9 cellular contexts compared by ENCODE assay signal in the genomic region with DNA sequence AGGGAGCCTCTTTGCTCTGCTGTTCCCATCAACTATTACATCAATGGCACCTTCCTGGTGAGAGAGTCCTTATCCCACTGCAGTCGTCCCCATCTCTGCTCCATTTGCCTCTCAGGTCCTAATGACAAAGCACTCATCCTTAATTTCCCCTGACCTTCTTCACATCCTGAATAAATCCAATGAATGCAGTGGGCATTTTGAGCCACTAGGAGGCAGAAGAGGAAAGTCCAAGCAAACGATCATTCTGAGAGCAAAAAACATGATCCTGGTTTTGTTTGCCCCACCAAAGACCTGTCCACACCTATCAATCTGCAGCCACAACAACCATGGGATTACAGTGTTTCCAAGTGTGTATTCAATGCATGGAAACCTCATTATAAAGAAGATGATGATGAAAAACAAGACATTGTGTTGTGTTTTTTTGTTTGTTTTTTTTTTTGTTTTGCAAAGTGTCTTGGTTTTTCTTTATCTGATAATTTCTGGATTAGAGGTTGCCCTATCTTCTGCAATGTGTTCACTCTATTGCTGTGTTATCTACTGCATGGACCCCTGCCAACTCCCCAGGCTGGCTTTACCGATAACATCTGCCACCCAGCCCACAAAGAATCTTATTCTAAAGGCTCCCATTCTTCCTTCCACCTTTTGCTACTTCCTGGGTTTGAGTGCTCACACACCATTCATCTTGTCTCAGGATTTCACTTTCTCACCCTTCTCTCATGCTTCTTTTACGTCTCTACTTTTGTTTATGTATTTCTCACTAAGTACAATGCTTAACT.
DNase-seq lines count a peak whose midpoint lies in the region; ATAC-seq, FAIRE-seq and TF ChIP-seq lines count a peak whose summit lies in the region.
"Had no signal": no experiment of that assay in that cellular context is flagged by ENCODE, and none has a peak within 500 bp of the region (broad histone marks: within the 10 kb centered on the region; RNA-seq: fewer than 3 reads in every experiment).

No MANE protein-coding gene starts in this region.

- H3K27ac ChIP-seq in GM12878 (ENCODE audit: control insufficient read depth, insufficient read depth), result no peak overlapping the region
- H3K27ac ChIP-seq: BLaER1 treated with 17β-estradiol and CSF1 and Interleukin-3, amounts not matched to agents 10 nM and 100 nM had no signal

- RAD21 ChIA-PET in GM12878 (lab: Charles Lee; ENCODE audit: unreplicated experiment), result interaction anchor here (1.2 kb wide), 1 partner anchor 207 kb away, joined by 3 read pairs; a partner anchor contains a TSS

- no peak overlapping the region for H3K9ac ChIP-seq in GM12878 (ENCODE audit: control insufficient read depth, insufficient read depth, low read length)
- H3K9ac ChIP-seq: BLaER1 treated with 17β-estradiol and CSF1 and Interleukin-3, amounts not matched to agents 10 nM and 100 nM had no signal

- H3K79me2 ChIP-seq in GM12878 (ENCODE audit: control insufficient read depth, insufficient read depth, low read length), result no peaks in the 10 kb centered on the region

- ATAC-seq in GM12878 (peak; percentile 69), GM21515 (IDR thresholded peaks at IDR 0.05; ENCODE audit: unreplicated experiment) (no peak)

- CTCF ChIA-PET in GM12878 (lab: Yijun Ruan, JAX), result interaction anchor here (1.0 kb wide), 2 partner anchors 242 to 343 kb away, joined by 3 read pairs; no protein-coding TSS in a partner anchor

- no peaks in the 10 kb centered on the region for H3K9me3 ChIP-seq in GM12878 (replicated peaks; ENCODE audit: control insufficient read depth, insufficient read depth, low read length)
- H3K9me3 ChIP-seq: BLaER1 treated with 17β-estradiol and CSF1 and Interleukin-3, amounts not matched to agents 10 nM and 100 nM had no signal

- POLR2A ChIA-PET in GM12878 (lab: Charles Lee), result no interaction called here

- TF ChIP-seq EP300 in GM12878 (IDR thresholded peaks at IDR 0.05; ENCODE audit: borderline replicate concordance in 1 of 2, control insufficient read depth in 1 of 2, low read depth in 2 of 2, low read length in 2 of 2), result no peak

- H3K27me3 ChIP-seq in GM12878 (replicated peaks in 1 of 2; ENCODE audit: control insufficient read depth in 2 of 2, insufficient read depth in 2 of 2, low read length in 1 of 2), result no peaks in the 10 kb centered on the region
- H3K27me3 ChIP-seq: BLaER1 treated with 17β-estradiol and CSF1 and Interleukin-3, amounts not matched to agents 10 nM and 100 nM had no signal

- peak; percentile 95 for TF ChIP-seq RAD21 in GM12878 (IDR thresholded peaks at IDR 0.05; ENCODE audit: insufficient read depth, low read depth, low read length)

- H3K36me3 ChIP-seq in GM12878 (ENCODE audit: control insufficient read depth in 2 of 2, insufficient read depth in 2 of 2, low read length in 1 of 2), result no peaks in the 10 kb centered on the region
- H3K36me3 ChIP-seq: BLaER1 treated with 17β-estradiol and CSF1 and Interleukin-3, amounts not matched to agents 10 nM and 100 nM had no signal

- H3K4me3 ChIP-seq in GM12878, result no peak overlapping the region
- H3K4me3 ChIP-seq: BLaER1 treated with 17β-estradiol and CSF1 and Interleukin-3, amounts not matched to agents 10 nM and 100 nM had no signal

- in situ Hi-C loops in GM12878 (cut with MboI), result loop anchor here (5.0 kb wide), 1 partner anchor 1906 kb away; a partner anchor contains a TSS

- intact Hi-C loops in GM12878 (cut with micrococcal nuclease; ENCODE audit: unreplicated experiment), result loop anchor here (1.0 to 2.0 kb wide), 3 partner anchors 1068 to 1905 kb away; a partner anchor contains a TSS

- no peaks in the 10 kb centered on the region for H4K20me1 ChIP-seq in GM12878 (ENCODE audit: control insufficient read depth, insufficient read depth)
- H4K20me1 ChIP-seq: BLaER1 treated with 17β-estradiol and CSF1 and Interleukin-3, amounts not matched to agents 10 nM and 100 nM had no signal

- peak; percentile 3 for DNase-seq in NCI-H1436 (lab: John Stamatoyannopoulos, UW)
- no peak for DNase-seq in NCI-H1436 treated with DMSO at 0.1 percent for 48 hours (lab: John Stamatoyannopoulos, UW)
- DNase-seq in GM20000 (ENCODE audit: low spot score), result peak; percentile 8
- DNase-seq in NCI-H1694 treated with DMSO at 0.1 percent for 48 hours (lab: John Stamatoyannopoulos, UW), result peak; percentile 10
- DNase-seq in GM12878 (ENCODE audit: low read depth, low spot score), result no peak
- DNase-seq in lung microvascular endothelial cell (ENCODE audit: low read depth in 2 of 2), result peak; percentile 16 to 29
- no peak for DNase-seq in dedifferentiated amniotic fluid mesenchymal stem cell (ENCODE audit: extremely low spot score)

- WGBS in GM12878 (ENCODE audit: insufficient coverage, insufficient replicate concordance, low lambda C conversion rate, missing lambda C conversion rate), result 0% methylated on average over 4 of the region's 4 CpGs

- TF ChIP-seq POLR2A in GM12878 (IDR thresholded peaks at IDR 0.05; ENCODE audit: low read depth, low read length), result no peak

- BruUV-seq in GM12878 (replicated peaks; lab: Mats Ljungman, UMichigan), result no TSS peak

- no peak for FAIRE-seq in GM12878 (lab: Jason Lieb, UNC)

- TF ChIP-seq CTCF in GM20000 (IDR thresholded peaks at IDR 0.05; ENCODE audit: extremely low read depth, missing control alignments) (peak; percentile 45), GM12878 (IDR thresholded peaks at IDR 0.05 in 2 of 3, conservative IDR thresholded peaks at IDR 0.05 in 1 of 3; ENCODE audit: control insufficient read depth in 2 of 3, extremely low read depth in 1 of 3, insufficient read depth in 1 of 3, low read depth in 3 of 3, low read length in 3 of 3) (peak; percentile 69 to 79 (median 79))

- SMC1A ChIA-PET in GM12878 (lab: Charles Lee; ENCODE audit: uncharacterized antibody, unreplicated experiment), result interaction anchor here (1.3 to 1.7 kb wide), 2 partner anchors 341 to 844 kb away, joined by 3 to 5 read pairs; no protein-coding TSS in a partner anchor

- H2AFZ ChIP-seq in GM12878 (ENCODE audit: control insufficient read depth, low read depth, low read length), result no peak overlapping the region

- H3K4me2 ChIP-seq in GM12878 (ENCODE audit: control insufficient read depth, insufficient read depth), result no peak overlapping the region
- H3K4me2 ChIP-seq: BLaER1 treated with 17β-estradiol and CSF1 and Interleukin-3, amounts not matched to agents 10 nM and 100 nM had no signal

- H3K4me1 ChIP-seq in GM12878 (ENCODE audit: control insufficient read depth, insufficient read depth, low read length), result no peaks in the 10 kb centered on the region

TF ChIP-seq in GM12878, 131 proteins besides CTCF, POLR2A, EP300 and RAD21:
- TF ChIP-seq EGR1 (IDR thresholded peaks at IDR 0.05; ENCODE audit: borderline replicate concordance in 1 of 2, low read depth in 2 of 2, low read length in 2 of 2), result no peak
- no peak for TF ChIP-seq ESRRA (IDR thresholded peaks at IDR 0.05; ENCODE audit: low read length)
- no peak for TF ChIP-seq NRF1 (conservative IDR thresholded peaks at IDR 0.05; ENCODE audit: low read depth, low read length)
- peak; percentile 23; the same call in 1 of the 2 replicates for TF ChIP-seq ZNF384 (IDR thresholded peaks at IDR 0.05; ENCODE audit: borderline replicate concordance, low read depth, low read length)
- TF ChIP-seq SREBF2 (IDR thresholded peaks at IDR 0.05; ENCODE audit: low read length), result no peak
- peak; percentile 76; the same call in 1 of the 2 replicates for TF ChIP-seq SMC3 (IDR thresholded peaks at IDR 0.05; ENCODE audit: borderline replicate concordance, low read length)
- 0 out of 2 replicates have a peak, but pooled peaks have one; percentile 14 for TF ChIP-seq YY1 (IDR thresholded peaks at IDR 0.05; ENCODE audit: low read depth, low read length)
- TF ChIP-seq SUZ12 (IDR thresholded peaks at IDR 0.05; ENCODE audit: unreplicated experiment), result no peak
- no peak for TF ChIP-seq SREBF1 (IDR thresholded peaks at IDR 0.05; ENCODE audit: low read length)
- no peak for TF ChIP-seq ZNF24 (IDR thresholded peaks at IDR 0.05)
- TF ChIP-seq ASH2L (IDR thresholded peaks at IDR 0.05; ENCODE audit: borderline replicate concordance, low read depth), result no peak

Comparison
In these comparisons a context has a peak if more than half of its experiments do, and no peak if none do; other contexts are left out.
1. DNase-seq: peak in NCI-H1436 (single experiment), GM20000 (single experiment), NCI-H1694 treated with DMSO at 0.1 percent for 48 hours (single experiment) and lung microvascular endothelial cell (2 of 2); none in NCI-H1436 treated with DMSO at 0.1 percent for 48 hours (single experiment), GM12878 (single experiment) and dedifferentiated amniotic fluid mesenchymal stem cell (single experiment).